ENCODE assay signal across 1 cellular context in the genomic region with DNA sequence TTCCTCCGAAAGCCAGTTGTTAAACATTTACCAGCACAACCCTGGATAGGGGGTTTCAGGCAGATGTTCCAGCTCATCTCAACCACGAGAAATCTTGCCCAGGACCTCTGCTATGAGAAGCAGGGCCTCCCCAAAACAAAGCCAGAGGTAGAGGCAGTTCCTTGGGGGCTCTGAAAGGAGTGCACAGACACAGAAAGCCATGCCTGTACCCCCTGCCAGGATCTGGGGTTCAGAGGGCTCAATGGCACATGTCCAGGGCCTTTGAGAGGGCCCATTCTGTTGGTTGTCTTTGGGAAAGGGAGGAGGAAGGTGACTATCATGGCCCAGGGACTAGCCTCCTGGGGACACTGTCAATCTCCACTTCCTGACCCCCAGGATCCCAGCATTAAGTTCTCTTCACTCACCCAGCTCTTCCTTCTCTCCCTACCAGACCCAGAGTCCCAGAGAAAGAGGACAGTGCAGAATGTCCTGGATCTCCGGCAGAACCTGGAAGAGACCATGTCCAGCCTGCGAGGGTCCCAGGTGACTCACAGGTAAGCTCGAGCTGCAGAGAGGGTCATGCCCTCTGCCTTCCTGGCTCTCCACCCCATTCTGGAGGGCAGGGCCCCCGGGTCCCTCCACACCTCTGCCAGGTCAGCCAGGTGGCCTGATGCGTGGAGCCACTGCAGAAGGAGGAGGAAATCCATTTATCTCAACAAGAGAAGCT.
TF ChIP-seq lines count a peak whose summit lies in the region.

No MANE protein-coding gene starts in this region.

TF ChIP-seq in SK-N-SH, 30 proteins besides CTCF, POLR2A, EP300 and RAD21 (continued from another document):
- TF ChIP-seq, protein P1, sequence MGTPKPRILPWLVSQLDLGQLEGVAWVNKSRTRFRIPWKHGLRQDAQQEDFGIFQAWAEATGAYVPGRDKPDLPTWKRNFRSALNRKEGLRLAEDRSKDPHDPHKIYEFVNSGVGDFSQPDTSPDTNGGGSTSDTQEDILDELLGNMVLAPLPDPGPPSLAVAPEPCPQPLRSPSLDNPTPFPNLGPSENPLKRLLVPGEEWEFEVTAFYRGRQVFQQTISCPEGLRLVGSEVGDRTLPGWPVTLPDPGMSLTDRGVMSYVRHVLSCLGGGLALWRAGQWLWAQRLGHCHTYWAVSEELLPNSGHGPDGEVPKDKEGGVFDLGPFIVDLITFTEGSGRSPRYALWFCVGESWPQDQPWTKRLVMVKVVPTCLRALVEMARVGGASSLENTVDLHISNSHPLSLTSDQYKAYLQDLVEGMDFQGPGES (IDR thresholded peaks at IDR 0.05; ENCODE audit: low read depth, low read length) = no peak
- TF ChIP-seq TCF12 (IDR thresholded peaks at IDR 0.05) (no peak), FOXJ3 (CRISPR knock-in tag; IDR thresholded peaks at IDR 0.05) (no peak), YY1 (IDR thresholded peaks at IDR 0.05; ENCODE audit: low read depth) (no peak), FOXM1 (IDR thresholded peaks at IDR 0.05; ENCODE audit: low read depth) (no peak)
